Comparison of ENCODE assay signal across 1 cellular context in genomic region chr10:21495686-21496284, GRCh38.
TF ChIP-seq lines count a peak whose summit lies in the region.

No MANE protein-coding gene starts in this region.

TF ChIP-seq in IMR-90, 13 proteins besides CTCF, POLR2A, EP300 and RAD21 (continued from another document):
- no peak for TF ChIP-seq USF2 (IDR thresholded peaks at IDR 0.05; ENCODE audit: low read depth, low read length)
- no peak for TF ChIP-seq CEBPB (IDR thresholded peaks at IDR 0.05; ENCODE audit: low read depth, low read length)
- TF ChIP-seq NFE2L2 (IDR thresholded peaks at IDR 0.05; ENCODE audit: low read depth, low read length) = no peak
- TF ChIP-seq FOS (IDR thresholded peaks at IDR 0.05; ENCODE audit: low read depth, low read length) = no peak
- TF ChIP-seq SMC3 (IDR thresholded peaks at IDR 0.05; ENCODE audit: low read depth, low read length) = peak; percentile 82
- TF ChIP-seq RCOR1 (IDR thresholded peaks at IDR 0.05; ENCODE audit: insufficient replicate concordance, low read length) = peak; percentile 41
- TF ChIP-seq CHD1 (IDR thresholded peaks at IDR 0.05; ENCODE audit: low read depth, low read length) = no peak
- TF ChIP-seq MAZ (IDR thresholded peaks at IDR 0.05; ENCODE audit: borderline replicate concordance, low read depth, low read length) = peak; percentile 75
